In genomic region chr11:102453286-102453797, GRCh38 we compare ENCODE assay signal across 8 cellular contexts. TPM values are rescaled to one million over a fixed set of nuclear protein-coding genes. Genes with fewer than 3 reads are reported as not detected.
DNase-seq lines count a peak whose midpoint lies in the region; ATAC-seq and TF ChIP-seq lines count a peak whose summit lies in the region.

No MANE protein-coding gene starts in this region.

- CTCF ChIA-PET in IMR-90 (lab: Yijun Ruan, JAX): interaction anchor here (0.7 kb wide), 1 partner anchor 103 kb away, joined by 3 read pairs; no protein-coding TSS in a partner anchor

- peak overlapping the region; percentile 97 for H2AFZ ChIP-seq in IMR-90 (replicated peaks; ENCODE audit: low read length, poor library complexity)

- H3K14ac ChIP-seq in IMR-90 (replicated peaks; ENCODE audit: low read depth, low read length): peak overlapping the region; percentile 96

- H2BK15ac ChIP-seq in IMR-90 (ENCODE audit: low read depth, low read length): peak overlapping the region; percentile 64; the same call in 1 of the 3 replicates

- H3K79me1 ChIP-seq in IMR-90 (ENCODE audit: low read depth in 1 of 2, low read length in 2 of 2): peaks cover 14 to 35% of the 10 kb centered on the region in 2 experiments; a peak in 3 of 4 replicates

- no TSS peak for BruUV-seq in IMR-90 (replicated peaks; lab: Mats Ljungman, UMichigan)

- H3K56ac ChIP-seq in IMR-90 (ENCODE audit: extremely low read depth, insufficient read depth, low read length): peak overlapping the region; percentile 91

- peaks cover 8% of the 10 kb centered on the region for H3K9me1 ChIP-seq in IMR-90 (ENCODE audit: insufficient read depth, low read length)

- H3K36me3 Mint-ChIP-seq in CD14-positive monocyte: peaks cover 0 to 4% of the 10 kb centered on the region in 2 donors
- H3K36me3 Mint-ChIP-seq in activated naive CD8-positive, alpha-beta T cell treated with anti-CD3 and anti-CD28 coated beads for 36 hours: peaks cover 33% of the 10 kb centered on the region

- peaks cover 65% of the 10 kb centered on the region for H3K4me1 Mint-ChIP-seq in CD14-positive monocyte
- H3K4me1 Mint-ChIP-seq in activated naive CD8-positive, alpha-beta T cell treated with anti-CD3 and anti-CD28 coated beads for 36 hours: peaks cover 62% of the 10 kb centered on the region

- TF ChIP-seq POLR2A in IMR-90 (IDR thresholded peaks at IDR 0.05; ENCODE audit: low read depth, low read length) (no peak), GM18505 (IDR thresholded peaks at IDR 0.05; ENCODE audit: borderline replicate concordance, extremely low read depth, insufficient read depth, insufficient read length) (no peak)

- H3K4me1 ChIP-seq in IMR-90 (ENCODE audit: control insufficient read depth, insufficient read depth, low read length): peaks cover 11% of the 10 kb centered on the region
- peaks cover 29% of the 10 kb centered on the region for H3K4me1 ChIP-seq in iPS-20b (ENCODE audit: insufficient read depth, low read length)

- peak overlapping the region; percentile 9; the same call in 1 of the 2 replicates for H2BK20ac ChIP-seq in IMR-90 (ENCODE audit: low read depth, low read length)

- in situ Hi-C loops in IMR-90 (cut with MboI; ENCODE audit: low sequenced_read_pairs): no loop called here

- H4K5ac ChIP-seq in IMR-90 (ENCODE audit: low read depth, low read length): peak overlapping the region; percentile 93

- H3K4me3 ChIP-seq in IMR-90 (ENCODE audit: insufficient read depth, low read depth, low read length) (peak overlapping the region; percentile 94), iPS-20b (ENCODE audit: low read length) (peak overlapping the region; percentile 94)

- POLR2A ChIA-PET in IMR-90 (lab: Charles Lee; ENCODE audit: unreplicated experiment): interaction anchor here (0.5 kb wide), 1 partner anchor 52 kb away, joined by 4 read pairs; no protein-coding TSS in a partner anchor

- H3K9me3 ChIP-seq in IMR-90 (ENCODE audit: control insufficient read depth, insufficient read depth, low read length) (no peaks in the 10 kb centered on the region), iPS-20b (ENCODE audit: insufficient read depth, low read depth, low read length) (no peaks in the 10 kb centered on the region)

- H4K91ac ChIP-seq in IMR-90 (ENCODE audit: insufficient read depth, low read depth, low read length): peak overlapping the region; percentile 94

- peaks cover 6% of the 10 kb centered on the region; the same call in 1 of the 2 replicates for H4K20me1 ChIP-seq in IMR-90 (ENCODE audit: insufficient read depth, low read length)

- TF ChIP-seq CTCF in CD14-positive monocyte (IDR thresholded peaks at IDR 0.05): no peak
- no peak for TF ChIP-seq CTCF in IMR-90 (conservative IDR thresholded peaks at IDR 0.05; ENCODE audit: low read depth, low read length)

- peak overlapping the region; percentile 97 to 99 for H3K4me3 Mint-ChIP-seq in CD14-positive monocyte
- peak overlapping the region; percentile 95 for H3K4me3 Mint-ChIP-seq in activated naive CD8-positive, alpha-beta T cell treated with anti-CD3 and anti-CD28 coated beads for 36 hours

- H3K18ac ChIP-seq in IMR-90 (ENCODE audit: low read depth, low read length): peak overlapping the region; percentile 95

- H3K27me3 Mint-ChIP-seq in CD14-positive monocyte (ENCODE audit: low read depth in 3 of 3): no peaks in the 10 kb centered on the region
- H3K27me3 Mint-ChIP-seq in activated naive CD8-positive, alpha-beta T cell treated with anti-CD3 and anti-CD28 coated beads for 36 hours: no peaks in the 10 kb centered on the region

- WGBS in IMR-90 (ENCODE audit: extremely low coverage in 2 of 2, insufficient read length in 1 of 2), 2 experiments: 20% methylated on average over 1 of the region's 8 CpGs; no CpG with 5 or more reads in 1 of the 2 experiments

- peak overlapping the region; percentile 93 for H3K9ac ChIP-seq in IMR-90 (ENCODE audit: low read depth, low read length)
- peak overlapping the region; percentile 86 for H3K9ac ChIP-seq in iPS-20b (ENCODE audit: low read depth, low read length)

- H2BK5ac ChIP-seq in IMR-90 (ENCODE audit: low read depth, low read length, poor library complexity, severe bottlenecking): peak overlapping the region; percentile 94

- peak overlapping the region; percentile 97 for H3K27ac ChIP-seq in IMR-90 (ENCODE audit: insufficient read depth, low read length)
- no peak overlapping the region for H3K27ac ChIP-seq in iPS-20b (ENCODE audit: low read length)

- no peak for DNase-seq in CD14-positive monocyte (ENCODE audit: low spot score)
- no peak for DNase-seq in IMR-90
- no peak for DNase-seq in activated naive CD8-positive, alpha-beta T cell treated with anti-CD3 and anti-CD28 coated beads for 36 hours
- DNase-seq in stimulated activated CD4-positive, alpha-beta T cell treated with anti-CD3 and anti-CD28 coated beads, Interleukin-4, amount 100 ng/mL, for 4 hours: peak; percentile 33 to 66
- DNase-seq in cerebellum (ENCODE audit: low spot score): no peak
- DNase-seq in NCI-H187 (lab: John Stamatoyannopoulos, UW): no peak

- no peak for TF ChIP-seq RAD21 in IMR-90 (IDR thresholded peaks at IDR 0.05; ENCODE audit: low read length)

- peak overlapping the region; percentile 89 for H3K23ac ChIP-seq in IMR-90 (ENCODE audit: low read depth, low read length)

- H4K8ac ChIP-seq in IMR-90 (ENCODE audit: low read depth in 2 of 2, low read length in 2 of 2): peak overlapping the region; percentile 71 to 96

- H2AK5ac ChIP-seq in IMR-90 (ENCODE audit: low read depth, low read length): 0 out of 2 replicates have a peak overlapping the region, but pooled peaks have one; percentile 9

- H3K27me3 ChIP-seq in IMR-90 (ENCODE audit: control insufficient read depth, insufficient read depth, low read length) (no peaks in the 10 kb centered on the region), iPS-20b (ENCODE audit: insufficient read depth, low read length) (peaks cover 41% of the 10 kb centered on the region)

- no peaks in the 10 kb centered on the region for H3K9me3 Mint-ChIP-seq in CD14-positive monocyte
- H3K9me3 Mint-ChIP-seq in activated naive CD8-positive, alpha-beta T cell treated with anti-CD3 and anti-CD28 coated beads for 36 hours: no peaks in the 10 kb centered on the region

- peak overlapping the region; percentile 95 for H3K4ac ChIP-seq in IMR-90 (ENCODE audit: low read depth, low read length)

- intact Hi-C loops in CD14-positive monocyte (cut with micrococcal nuclease): loop anchor here in 1 of 2 donors (5.0 kb wide), 1 partner anchor 106 kb away; the partner anchor contains the start of gene BIRC2
- intact Hi-C loops in IMR-90 (cut with micrococcal nuclease): loop anchor here (5.0 kb wide), 2 partner anchors 61 to 106 kb away; partner anchors contain the start of gene BIRC2

- peak overlapping the region; percentile 76 for H2AK9ac ChIP-seq in IMR-90 (replicated peaks; ENCODE audit: low read depth, low read length, poor library complexity)

- H3K4me2 ChIP-seq in IMR-90 (ENCODE audit: low read depth, low read length): peak overlapping the region; percentile 87

- peak overlapping the region; percentile 95 to 99 (median 98) for H3K27ac Mint-ChIP-seq in CD14-positive monocyte
- peak overlapping the region; percentile 97 for H3K27ac Mint-ChIP-seq in activated naive CD8-positive, alpha-beta T cell treated with anti-CD3 and anti-CD28 coated beads for 36 hours

- H3K36me3 ChIP-seq in IMR-90 (ENCODE audit: control insufficient read depth, insufficient read depth, low read length) (no peaks in the 10 kb centered on the region), iPS-20b (ENCODE audit: insufficient read depth, low read depth, low read length) (peaks cover 5% of the 10 kb centered on the region; the same call in 1 of the 2 replicates)

- ATAC-seq in IMR-90 (ENCODE audit: low read depth) (peak; percentile 31), GM18505 (IDR thresholded peaks at IDR 0.05; ENCODE audit: unreplicated experiment) (no peak)

- peak overlapping the region; percentile 93 for H2BK120ac ChIP-seq in IMR-90 (ENCODE audit: low read depth, low read length)

- dilution Hi-C loops in IMR-90 (cut with HindIII; ENCODE audit: low sequenced_read_pairs, unreplicated experiment): no loop called here

TF ChIP-seq in IMR-90, 13 proteins besides CTCF, POLR2A, EP300 and RAD21:
- TF ChIP-seq MAFK (IDR thresholded peaks at IDR 0.05; ENCODE audit: low read depth, low read length): no peak
- no peak for TF ChIP-seq MAZ (IDR thresholded peaks at IDR 0.05; ENCODE audit: borderline replicate concordance, low read depth, low read length)
- no peak for TF ChIP-seq CEBPB (IDR thresholded peaks at IDR 0.05; ENCODE audit: low read depth, low read length)

RNA-seq across cellular contexts. Expression of gene TMEM123, which starts 0.8 kb away (rescaled TPM):
- polyA plus RNA-seq in CD14-positive monocyte (100 to 1,000 TPM; 263 to 368 TPM), IMR-90 (2012; rRNA removed) (96.9 and 191 TPM in 2 replicates)
- total RNA-seq in IMR-90 (2012; rRNA removed) (127 and 138 TPM in 2 replicates), cerebellum (50.1 TPM)
- polyA plus RNA-seq in IMR-90 (2012; cell fraction: cytosol; rRNA removed): 27.3 and 34.3 TPM in 2 replicates
- polyA plus RNA-seq in IMR-90 (2012; cell fraction: nucleus; rRNA removed; ENCODE audit: low replicate concordance): 5.9 and 19.4 TPM in 2 replicates
- total RNA-seq in activated naive CD8-positive, alpha-beta T cell treated with anti-CD3 and anti-CD28 coated beads for 36 hours: 100 to 1,000 TPM; 299 to 310 TPM

Comparison
In these comparisons a context has a peak if more than half of its experiments do, and no peak if none do; other contexts are left out.
1. DNase-seq: peak in stimulated activated CD4-positive, alpha-beta T cell treated with anti-CD3 and anti-CD28 coated beads, Interleukin-4, amount 100 ng/mL, for 4 hours (2 of 2); none in CD14-positive monocyte (single experiment), IMR-90 (single experiment), activated naive CD8-positive, alpha-beta T cell treated with anti-CD3 and anti-CD28 coated beads for 36 hours (single experiment), cerebellum (single experiment) and NCI-H187 (0 of 2).